Comparison of ENCODE assay signal across 20 cellular contexts in genomic region chr9:133861692-133862091, GRCh38.
"Had no signal": no experiment of that assay in that cellular context is flagged by ENCODE, and none has a peak within 500 bp of the region (broad histone marks: within the 10 kb centered on the region; RNA-seq: fewer than 3 reads in every experiment).

No MANE protein-coding gene starts in this region.

- H3K27ac Mint-ChIP-seq: activated CD8-positive, alpha-beta T cell treated with anti-CD3 and anti-CD28 coated beads, Interleukin-2, amount 10 ng/mL, durations not matched to agents 7 days and 5 days; activated T-helper 1 cell treated with anti-CD3 and anti-CD28 coated beads, Interleukin-12 subunit alpha, Interleukin-12 subunit beta, Interleukin-2, Interleukin-4 antibody, amounts not matched to agents 30 ng/mL and 10 ng/mL and 1 ng/mL, durations not matched to agents 14 hours and 24 hours and 36 hours; natural killer cell; stimulated activated naive CD8-positive, alpha-beta T cell treated with anti-CD3 and anti-CD28 coated beads, Interleukin-15, Interleukin-2, amounts not matched to agents 100 ng/mL and 50 ng/mL, for 24 hours had no signal

- H3K27me3 ChIP-seq: brain microvascular endothelial cell, sigmoid colon, tibial artery had no signal

- H3K4me3 ChIP-seq: sigmoid colon, tibial artery had no signal

- H3K27ac ChIP-seq: brain microvascular endothelial cell, tibial artery had no signal

- H3K9me3 ChIP-seq: sigmoid colon had no signal

- H3K36me3 Mint-ChIP-seq: natural killer cell had no signal

- H3K27me3 Mint-ChIP-seq: stimulated activated naive CD8-positive, alpha-beta T cell treated with anti-CD3 and anti-CD28 coated beads, Interleukin-15, Interleukin-2, amounts not matched to agents 100 ng/mL and 50 ng/mL, for 24 hours had no signal

- DNase-seq: activated CD4-positive, alpha-beta T cell treated with anti-CD3 and anti-CD28 coated beads for 1 hour; activated CD4-positive, alpha-beta T cell treated with anti-CD3 and anti-CD28 coated beads, Interleukin-2, amount 50 U/mL, for 1 hour; activated CD8-positive, alpha-beta T cell treated with anti-CD3 and anti-CD28 coated beads, Interleukin-2, amount 10 ng/mL, durations not matched to agents 7 days and 5 days; activated gamma-delta T cell; activated naive CD4-positive, alpha-beta T cell treated with anti-CD3 and anti-CD28 coated beads, Interleukin-2, amount 50 U/mL, for 16 hours; aorta; brain microvascular endothelial cell; dermis blood vessel endothelial cell; effector CD8-positive, alpha-beta T cell; foreskin fibroblast; left ventricle myocardium inferior; mammary epithelial cell; midbrain; natural killer cell; sigmoid colon; stimulated activated CD4-positive, alpha-beta T cell treated with anti-CD3 and anti-CD28 coated beads, Interleukin-4, amount 100 ng/mL, for 24 hours; T-helper 1 cell; tibial artery had no signal

- H3K36me3 ChIP-seq: brain microvascular endothelial cell, sigmoid colon had no signal

- H3K4me1 Mint-ChIP-seq: natural killer cell had no signal

- H3K4me3 Mint-ChIP-seq: activated CD8-positive, alpha-beta T cell treated with anti-CD3 and anti-CD28 coated beads, Interleukin-2, amount 10 ng/mL, durations not matched to agents 7 days and 5 days; activated T-helper 1 cell treated with anti-CD3 and anti-CD28 coated beads, Interleukin-12 subunit alpha, Interleukin-12 subunit beta, Interleukin-2, Interleukin-4 antibody, amounts not matched to agents 30 ng/mL and 10 ng/mL and 1 ng/mL, durations not matched to agents 14 hours and 24 hours and 36 hours; natural killer cell; stimulated activated naive CD8-positive, alpha-beta T cell treated with anti-CD3 and anti-CD28 coated beads, Interleukin-15, Interleukin-2, amounts not matched to agents 100 ng/mL and 50 ng/mL, for 24 hours had no signal

- ATAC-seq: activated CD8-positive, alpha-beta T cell treated with anti-CD3 and anti-CD28 coated beads, Interleukin-2, amount 10 ng/mL, durations not matched to agents 7 days and 5 days; natural killer cell had no signal
